ENCODE assay signal across 24 cellular contexts in genomic region chr12:13905795-13906194, GRCh38.
"Had no signal": no experiment of that assay in that cellular context is flagged by ENCODE, and none has a peak within 500 bp of the region (broad histone marks: within the 10 kb centered on the region; RNA-seq: fewer than 3 reads in every experiment).

No MANE protein-coding gene starts in this region.

- H3K36me3 Mint-ChIP-seq: activated CD4-positive, alpha-beta memory T cell treated with anti-CD3 and anti-CD28 coated beads for 36 hours; activated naive CD4-positive, alpha-beta T cell treated with anti-CD3 and anti-CD28 coated beads, Interleukin-2, amount 50 U/mL, for 72 hours; T-cell had no signal

- H3K36me3 ChIP-seq: ascending aorta had no signal

- DNase-seq: activated CD4-positive, alpha-beta memory T cell treated with anti-CD3 and anti-CD28 coated beads for 36 hours; activated CD4-positive, alpha-beta T cell treated with anti-CD3 and anti-CD28 coated beads, Interleukin-2, amount 10 ng/mL, durations not matched to agents 7 days and 5 days; activated CD4-positive, CD25-positive, alpha-beta regulatory T cell; activated CD8-positive, alpha-beta memory T cell treated with anti-CD3 and anti-CD28 coated beads for 24 hours; activated effector memory CD4-positive, alpha-beta T cell treated with anti-CD3 and anti-CD28 coated beads, Interleukin-2, amount 50 U/mL, for 16 hours; activated naive CD4-positive, alpha-beta T cell treated with Interleukin-2 at 50 U/mL for 16 hours; activated naive CD8-positive, alpha-beta T cell treated with anti-CD3 and anti-CD28 coated beads, Interleukin-2, amount 50 U/mL, for 24 hours; activated T-cell treated with anti-CD3 and anti-CD28 coated beads, Interleukin-2, amount 50 U/mL, for 4 hours; amniotic stem cell; body of pancreas; MM.1S; NCI-H1105 treated with DMSO at 0.1 percent for 48 hours; NCI-H1436 treated with DMSO at 0.1 percent for 48 hours; NCI-H187 treated with DMSO at 0.1 percent for 48 hours; NCI-H2081 treated with DMSO at 0.1 percent for 48 hours; NCI-H446; NCI-H524 treated with DMSO at 0.1 percent for 48 hours; RPMI8226; T-cell; T1000 had no signal

- H3K4me1 Mint-ChIP-seq: activated CD4-positive, alpha-beta T cell treated with anti-CD3 and anti-CD28 coated beads, Interleukin-2, amount 10 ng/mL, durations not matched to agents 7 days and 5 days; activated naive CD8-positive, alpha-beta T cell treated with anti-CD3 and anti-CD28 coated beads, Interleukin-2, amount 50 U/mL, for 24 hours; central memory CD8-positive, alpha-beta T cell; T-cell had no signal

- H3K27ac ChIP-seq: ascending aorta, body of pancreas, SK-N-MC had no signal

- H3K27ac Mint-ChIP-seq: activated CD4-positive, alpha-beta memory T cell treated with anti-CD3 and anti-CD28 coated beads for 36 hours; activated CD4-positive, alpha-beta T cell treated with anti-CD3 and anti-CD28 coated beads, Interleukin-2, amount 10 ng/mL, durations not matched to agents 7 days and 5 days; activated naive CD4-positive, alpha-beta T cell treated with anti-CD3 and anti-CD28 coated beads, Interleukin-2, amount 50 U/mL, for 72 hours; activated naive CD8-positive, alpha-beta T cell treated with anti-CD3 and anti-CD28 coated beads, Interleukin-2, amount 50 U/mL, for 24 hours; T-cell had no signal

- H3K9me3 ChIP-seq: ascending aorta, body of pancreas had no signal

- H3K4me3 Mint-ChIP-seq: activated CD4-positive, alpha-beta memory T cell treated with anti-CD3 and anti-CD28 coated beads for 36 hours; activated CD4-positive, alpha-beta T cell treated with anti-CD3 and anti-CD28 coated beads, Interleukin-2, amount 10 ng/mL, durations not matched to agents 7 days and 5 days; activated naive CD8-positive, alpha-beta T cell treated with anti-CD3 and anti-CD28 coated beads, Interleukin-2, amount 50 U/mL, for 24 hours; activated T-cell treated with anti-CD3 and anti-CD28 coated beads, Interleukin-2, amount 50 U/mL, for 4 hours; central memory CD8-positive, alpha-beta T cell; T-cell had no signal

- H3K27me3 ChIP-seq: ascending aorta, body of pancreas had no signal

- H3K4me1 ChIP-seq: ascending aorta had no signal

- H3K9me3 Mint-ChIP-seq: central memory CD8-positive, alpha-beta T cell had no signal

- H3K4me3 ChIP-seq: ascending aorta, body of pancreas, SK-N-MC had no signal

- H3K27me3 Mint-ChIP-seq: activated CD4-positive, alpha-beta T cell treated with anti-CD3 and anti-CD28 coated beads, Interleukin-2, amount 10 ng/mL, durations not matched to agents 7 days and 5 days; activated naive CD8-positive, alpha-beta T cell treated with anti-CD3 and anti-CD28 coated beads, Interleukin-2, amount 50 U/mL, for 24 hours; central memory CD8-positive, alpha-beta T cell had no signal
